ENCODE assay signal across 19 cellular contexts in genomic region chr18:44846450-44846849, GRCh38.
DNase-seq lines count a peak whose midpoint lies in the region; ATAC-seq, FAIRE-seq and TF ChIP-seq lines count a peak whose summit lies in the region.
"Had no signal": no experiment of that assay in that cellular context is flagged by ENCODE, and none has a peak within 500 bp of the region (broad histone marks: within the 10 kb centered on the region; RNA-seq: fewer than 3 reads in every experiment).

No MANE protein-coding gene starts in this region.

- H3K4me2 ChIP-seq in GM12878 (ENCODE audit: control insufficient read depth, insufficient read depth), result no peak overlapping the region
- no peak overlapping the region for H3K4me2 ChIP-seq in neural progenitor cell
- H3K4me2 ChIP-seq: A549 had no signal

- RAD21 ChIA-PET in GM12878 (lab: Charles Lee; ENCODE audit: unreplicated experiment), result no interaction called here

- no TSS peak for BruUV-seq in GM12878 (replicated peaks; lab: Mats Ljungman, UMichigan)

- CTCF ChIA-PET in GM12878 (lab: Yijun Ruan, JAX), result no interaction called here

- no peak for TF ChIP-seq CTCF in GM12878 (IDR thresholded peaks at IDR 0.05 in 2 of 3, conservative IDR thresholded peaks at IDR 0.05 in 1 of 3; ENCODE audit: control insufficient read depth in 2 of 3, extremely low read depth in 1 of 3, insufficient read depth in 1 of 3, low read depth in 3 of 3, low read length in 3 of 3)
- no peak for TF ChIP-seq CTCF in neural progenitor cell (IDR thresholded peaks at IDR 0.05)

- no peaks in the 10 kb centered on the region for H3K27me3 ChIP-seq in GM12878 (replicated peaks in 1 of 2; ENCODE audit: control insufficient read depth in 2 of 2, insufficient read depth in 2 of 2, low read length in 1 of 2)
- H3K27me3 ChIP-seq in neural progenitor cell, result no peaks in the 10 kb centered on the region

- SMC1A ChIA-PET in GM12878 (lab: Charles Lee; ENCODE audit: uncharacterized antibody, unreplicated experiment), result interaction anchor here (0.6 kb wide), 1 partner anchor 425 kb away, joined by 3 read pairs; no protein-coding TSS in a partner anchor

- no peak for DNase-seq in GM12891 (ENCODE audit: insufficient read length, low spot score)
- no peak for DNase-seq in GM12878 (ENCODE audit: low read depth, low spot score)
- DNase-seq in neural progenitor cell (ENCODE audit: low spot score), result no peak
- DNase-seq: AML-193; Caco-2; Calu3; CD4-positive, alpha-beta T cell; CD8-positive, alpha-beta T cell; GF-D8 had no signal

- peaks cover 7% of the 10 kb centered on the region for H3K4me1 ChIP-seq in GM12878 (ENCODE audit: control insufficient read depth, insufficient read depth, low read length)
- H3K4me1 ChIP-seq in neural progenitor cell, result no peaks in the 10 kb centered on the region
- H3K4me1 ChIP-seq: A549, Caco-2 had no signal

- H3K9ac ChIP-seq in GM12878 (ENCODE audit: control insufficient read depth, insufficient read depth, low read length), result no peak overlapping the region
- H3K9ac ChIP-seq in neural progenitor cell, result no peak overlapping the region
- H3K9ac ChIP-seq: BLaER1 treated with 17β-estradiol and CSF1 and Interleukin-3, amounts not matched to agents 10 nM and 100 nM had no signal

- TF ChIP-seq EP300 in GM12878 (IDR thresholded peaks at IDR 0.05; ENCODE audit: borderline replicate concordance in 1 of 2, control insufficient read depth in 1 of 2, low read depth in 2 of 2, low read length in 2 of 2), result no peak

- in situ Hi-C loops in GM12878 (cut with MboI), result no loop called here

- peaks cover 4% of the 10 kb centered on the region for H3K9me3 Mint-ChIP-seq in stimulated activated memory B cell treated with anti-CD40 and anti-IgM and Interleukin-4, amounts not matched to agents 10 μg/mL and 1 μg/mL and 100 μg/mL, for 72 hours
- peaks cover 23% of the 10 kb centered on the region for H3K9me3 Mint-ChIP-seq in neural progenitor cell
- H3K9me3 Mint-ChIP-seq: CD8-positive, alpha-beta T cell had no signal

- intact Hi-C loops in GM12878 (cut with micrococcal nuclease; ENCODE audit: unreplicated experiment), result no loop called here

- ATAC-seq in GM12878 (no peak), SK-N-SH treated with all-trans-retinoic acid at 6 μM for 48 hours (no peak)
- ATAC-seq in stimulated activated memory B cell treated with anti-CD40 and anti-IgM and Interleukin-4, amounts not matched to agents 10 μg/mL and 1 μg/mL and 100 μg/mL, for 72 hours, result no peak
- ATAC-seq: A549; CD8-positive, alpha-beta T cell had no signal

- H3K4me1 Mint-ChIP-seq in stimulated activated memory B cell treated with anti-CD40 and anti-IgM and Interleukin-4, amounts not matched to agents 10 μg/mL and 1 μg/mL and 100 μg/mL, for 72 hours, result peaks cover 87% of the 10 kb centered on the region
- H3K4me1 Mint-ChIP-seq in neural progenitor cell, result peaks cover 36% of the 10 kb centered on the region

- H3K36me3 ChIP-seq in GM12878 (ENCODE audit: control insufficient read depth in 2 of 2, insufficient read depth in 2 of 2, low read length in 1 of 2), result no peaks in the 10 kb centered on the region; a peak in 1 of 4 replicates
- no peaks in the 10 kb centered on the region for H3K36me3 ChIP-seq in neural progenitor cell
- H3K36me3 ChIP-seq: BLaER1 treated with 17β-estradiol and CSF1 and Interleukin-3, amounts not matched to agents 10 nM and 100 nM had no signal

- TF ChIP-seq POLR2A in GM12891 (IDR thresholded peaks at IDR 0.05; ENCODE audit: low read depth, low read length) (no peak), GM12878 (IDR thresholded peaks at IDR 0.05; ENCODE audit: low read depth, low read length) (no peak)

- FAIRE-seq in GM12891 (lab: Jason Lieb, UNC) (no peak), GM12878 (lab: Jason Lieb, UNC) (no peak)
- FAIRE-seq: A549, D721Med, G401.6, GM19239 had no signal

- H3K27me3 Mint-ChIP-seq in stimulated activated memory B cell treated with anti-CD40 and anti-IgM and Interleukin-4, amounts not matched to agents 10 μg/mL and 1 μg/mL and 100 μg/mL, for 72 hours, result no peaks in the 10 kb centered on the region
- peaks cover 2% of the 10 kb centered on the region for H3K27me3 Mint-ChIP-seq in neural progenitor cell (ENCODE audit: insufficient read depth, low read depth)
- H3K27me3 Mint-ChIP-seq: B cell; CD4-positive, alpha-beta T cell had no signal

- peak overlapping the region; percentile 20 for H3K27ac Mint-ChIP-seq in stimulated activated memory B cell treated with anti-CD40 and anti-IgM and Interleukin-4, amounts not matched to agents 10 μg/mL and 1 μg/mL and 100 μg/mL, for 72 hours
- H3K27ac Mint-ChIP-seq in neural progenitor cell, result no peak overlapping the region
- H3K27ac Mint-ChIP-seq: B cell; CD4-positive, alpha-beta T cell; CD8-positive, alpha-beta T cell had no signal

- H3K9me3 ChIP-seq in GM12878 (replicated peaks; ENCODE audit: control insufficient read depth, insufficient read depth, low read length) (peaks cover 1% of the 10 kb centered on the region; the same call in 1 of the 3 replicates), neural progenitor cell (ENCODE audit: low read depth) (no peaks in the 10 kb centered on the region)
- H3K9me3 ChIP-seq: A549, Caco-2 had no signal

- POLR2A ChIA-PET in GM12878 (lab: Charles Lee), result no interaction called here

- H4K20me1 ChIP-seq in GM12878 (ENCODE audit: control insufficient read depth, insufficient read depth) (no peaks in the 10 kb centered on the region), neural progenitor cell (ENCODE audit: low read depth) (no peaks in the 10 kb centered on the region)

- H3K27ac ChIP-seq in GM12878 (ENCODE audit: control insufficient read depth, insufficient read depth) (no peak overlapping the region), neural progenitor cell (no peak overlapping the region)
- H3K27ac ChIP-seq: 22Rv1; A549; BLaER1 treated with 17β-estradiol and CSF1 and Interleukin-3, amounts not matched to agents 10 nM and 100 nM; C4-2B had no signal

- H2AFZ ChIP-seq in GM12878 (ENCODE audit: control insufficient read depth, low read depth, low read length) (no peak overlapping the region), neural progenitor cell (replicated peaks) (no peak overlapping the region)

- no peak overlapping the region for H3K4me3 Mint-ChIP-seq in stimulated activated memory B cell treated with anti-CD40 and anti-IgM and Interleukin-4, amounts not matched to agents 10 μg/mL and 1 μg/mL and 100 μg/mL, for 72 hours
- no peak overlapping the region for H3K4me3 Mint-ChIP-seq in neural progenitor cell
- H3K4me3 Mint-ChIP-seq: B cell; CD4-positive, alpha-beta T cell; CD8-positive, alpha-beta T cell had no signal

- H3K4me3 ChIP-seq in GM12878 (no peak overlapping the region), neural progenitor cell (no peak overlapping the region)
- H3K4me3 ChIP-seq: A549; BLaER1 treated with 17β-estradiol and CSF1 and Interleukin-3, amounts not matched to agents 10 nM and 100 nM had no signal

- no peaks in the 10 kb centered on the region for H3F3A ChIP-seq in neural progenitor cell (ENCODE audit: low read depth)

- no peak for TF ChIP-seq RAD21 in GM12878 (IDR thresholded peaks at IDR 0.05; ENCODE audit: insufficient read depth, low read depth, low read length)

- H3K79me2 ChIP-seq in GM12878 (ENCODE audit: control insufficient read depth, insufficient read depth, low read length) (no peaks in the 10 kb centered on the region), neural progenitor cell (ENCODE audit: low read depth) (no peaks in the 10 kb centered on the region)

- H3K36me3 Mint-ChIP-seq in stimulated activated memory B cell treated with anti-CD40 and anti-IgM and Interleukin-4, amounts not matched to agents 10 μg/mL and 1 μg/mL and 100 μg/mL, for 72 hours, result peaks cover 80% of the 10 kb centered on the region
- peaks cover 26% of the 10 kb centered on the region for H3K36me3 Mint-ChIP-seq in neural progenitor cell
- H3K36me3 Mint-ChIP-seq: CD8-positive, alpha-beta T cell had no signal

TF ChIP-seq in GM12891, 5 proteins besides CTCF, POLR2A, EP300 and RAD21:
- TF ChIP-seq SPI1 (IDR thresholded peaks at IDR 0.05; ENCODE audit: low read depth, low read length), result peak; percentile 50
- TF ChIP-seq POU2F2 (IDR thresholded peaks at IDR 0.05; ENCODE audit: low read depth, low read length), result no peak

TF ChIP-seq in GM12878, 131 proteins besides CTCF, POLR2A, EP300 and RAD21 (continues in another document):
- TF ChIP-seq YY1 (IDR thresholded peaks at IDR 0.05; ENCODE audit: low read depth, low read length) (no peak), FOXM1 (IDR thresholded peaks at IDR 0.05; ENCODE audit: low read depth, low read length) (no peak), JUNB (IDR thresholded peaks at IDR 0.05) (no peak), E2F4 (IDR thresholded peaks at IDR 0.05; ENCODE audit: low read depth, low read length) (no peak), SPI1 (IDR thresholded peaks at IDR 0.05; ENCODE audit: borderline replicate concordance, insufficient read depth, low read depth, low read length) (peak; percentile 51; the same call in 1 of the 2 replicates)

TF ChIP-seq in SK-N-SH treated with all-trans-retinoic acid at 6 μM for 48 hours, 23 proteins besides CTCF, POLR2A, EP300 and RAD21 (continues in another document):
- no peak for TF ChIP-seq CREB5 (CRISPR knock-in tag; IDR thresholded peaks at IDR 0.05; ENCODE audit: low read depth)
